ENCODE assay signal across 18 cellular contexts in genomic region chr2:58856100-58856499, GRCh38.
DNase-seq lines count a peak whose midpoint lies in the region; FAIRE-seq and TF ChIP-seq lines count a peak whose summit lies in the region.
"Had no signal": no experiment of that assay in that cellular context is flagged by ENCODE, and none has a peak within 500 bp of the region (broad histone marks: within the 10 kb centered on the region; RNA-seq: fewer than 3 reads in every experiment).

No MANE protein-coding gene starts in this region.

- H3K4me3 ChIP-seq in bronchial epithelial cell (ENCODE audit: low read depth, low read length) (no peak overlapping the region), iPS-20b (ENCODE audit: low read length) (peak overlapping the region; percentile 13; the same call in 1 of the 2 replicates)

- FAIRE-seq in bronchial epithelial cell (lab: Jason Lieb, UNC): peak; percentile 60
- FAIRE-seq: D721Med, GM19239 had no signal

- H3K27me3 ChIP-seq in bronchial epithelial cell (ENCODE audit: control insufficient read depth, insufficient read depth, low read length): no peaks in the 10 kb centered on the region
- H3K27me3 ChIP-seq in iPS-20b (ENCODE audit: insufficient read depth, low read length): no peaks in the 10 kb centered on the region

- no peak overlapping the region for H3K9ac ChIP-seq in iPS-20b (ENCODE audit: low read depth, low read length)

- no peak overlapping the region for H3K4me3 Mint-ChIP-seq in mesothelial cell of epicardium
- H3K4me3 Mint-ChIP-seq: B cell; CD4-positive, alpha-beta T cell had no signal

- H3K27ac Mint-ChIP-seq in mesothelial cell of epicardium: peak overlapping the region; percentile 40
- H3K27ac Mint-ChIP-seq: B cell; CD4-positive, alpha-beta T cell had no signal

- H3K36me3 Mint-ChIP-seq in mesothelial cell of epicardium: peaks cover 15% of the 10 kb centered on the region

- TF ChIP-seq CTCF in bronchial epithelial cell (IDR thresholded peaks at IDR 0.05; ENCODE audit: insufficient read depth, low read length, severe bottlenecking) (no peak), mesothelial cell of epicardium (IDR thresholded peaks at IDR 0.05; ENCODE audit: unreplicated experiment) (no peak)

- peaks cover 21% of the 10 kb centered on the region for H3K4me1 Mint-ChIP-seq in mesothelial cell of epicardium
- H3K4me1 Mint-ChIP-seq: B cell had no signal

- DNase-seq in ELF-1 (ENCODE audit: low read depth, low spot score): peak; percentile 57
- DNase-seq in bronchial epithelial cell (ENCODE audit: low read depth): no peak
- DNase-seq in mesothelial cell of epicardium (ENCODE audit: low spot score in 2 of 2, unreplicated experiment in 2 of 2): no peak
- DNase-seq in activated CD4-positive, alpha-beta T cell treated with anti-CD3 and anti-CD28 coated beads, Interleukin-2, amount 50 U/mL, for 48 hours: no peak
- DNase-seq in NCI-H526 (lab: John Stamatoyannopoulos, UW): no peak
- DNase-seq in AG08396 (ENCODE audit: low spot score): no peak
- DNase-seq: ACHN; C1 segment of cervical spinal cord; CD4-positive, alpha-beta T cell; DMS153; DMS79 treated with DMSO at 0.1 percent for 48 hours; GF-D8; H7; IMR-90 had no signal

- no peaks in the 10 kb centered on the region for H3K9me3 ChIP-seq in iPS-20b (ENCODE audit: insufficient read depth, low read depth, low read length)

- H3K36me3 ChIP-seq in bronchial epithelial cell (ENCODE audit: control insufficient read depth, insufficient read depth, low read length) (no peaks in the 10 kb centered on the region), iPS-20b (ENCODE audit: insufficient read depth, low read depth, low read length) (no peaks in the 10 kb centered on the region)

- H3K9me3 Mint-ChIP-seq in mesothelial cell of epicardium: peaks cover 20% of the 10 kb centered on the region
- H3K9me3 Mint-ChIP-seq: CD4-positive, alpha-beta T cell had no signal

- no peak overlapping the region for H3K27ac ChIP-seq in iPS-20b (ENCODE audit: low read length)

- H3K27me3 Mint-ChIP-seq in mesothelial cell of epicardium (ENCODE audit: low read depth): no peaks in the 10 kb centered on the region
- H3K27me3 Mint-ChIP-seq: CD4-positive, alpha-beta T cell had no signal

- peaks cover 24% of the 10 kb centered on the region; the same call in 1 of the 2 replicates for H3K4me1 ChIP-seq in iPS-20b (ENCODE audit: insufficient read depth, low read length)
